29 cellular contexts compared by ENCODE assay signal in genomic region chr3:176359211-176359610, GRCh38.
DNase-seq lines count a peak whose midpoint lies in the region; TF ChIP-seq lines count a peak whose summit lies in the region.
"Had no signal": no experiment of that assay in that cellular context is flagged by ENCODE, and none has a peak within 500 bp of the region (broad histone marks: within the 10 kb centered on the region; RNA-seq: fewer than 3 reads in every experiment).

No MANE protein-coding gene starts in this region.

- CTCF ChIA-PET in RWPE1 (lab: Yijun Ruan, JAX), result interaction anchor here (0.6 kb wide), 1 partner anchor 600 kb away, joined by 4 read pairs; no protein-coding TSS in a partner anchor
- CTCF ChIA-PET in MCF 10A (lab: Yijun Ruan, JAX), result no interaction called here

- H3K4me1 Mint-ChIP-seq in MCF 10A (ENCODE audit: insufficient read depth, unreplicated experiment), result no peaks in the 10 kb centered on the region
- H3K4me1 Mint-ChIP-seq: activated CD4-positive, alpha-beta T cell treated with anti-CD3 and anti-CD28 coated beads for 36 hours; CD4-positive, alpha-beta memory T cell; natural killer cell had no signal

- BruUV-seq in MCF 10A (replicated peaks; lab: Mats Ljungman, UMichigan), result no TSS peak

- no peaks in the 10 kb centered on the region for H3K9me3 Mint-ChIP-seq in MCF 10A (ENCODE audit: unreplicated experiment)

- H3K4me3 Mint-ChIP-seq in MCF 10A (ENCODE audit: unreplicated experiment), result no peak overlapping the region
- H3K4me3 Mint-ChIP-seq: activated CD4-positive, alpha-beta T cell treated with anti-CD3 and anti-CD28 coated beads for 36 hours; CD4-positive, alpha-beta memory T cell; natural killer cell had no signal

- no peaks in the 10 kb centered on the region for H3K79me2 ChIP-seq in hepatocyte
- H3K79me2 ChIP-seq: parathyroid adenoma had no signal

- H3K27me3 Mint-ChIP-seq in MCF 10A (ENCODE audit: insufficient read depth, unreplicated experiment), result no peaks in the 10 kb centered on the region
- H3K27me3 Mint-ChIP-seq: activated CD4-positive, alpha-beta T cell treated with anti-CD3 and anti-CD28 coated beads for 36 hours; CD4-positive, alpha-beta memory T cell had no signal

- H3K4me1 ChIP-seq in hepatocyte (ENCODE audit: insufficient read depth), result no peaks in the 10 kb centered on the region
- H3K4me1 ChIP-seq: body of pancreas, foreskin keratinocyte, parathyroid adenoma, right lobe of liver, tibial nerve had no signal

- no peaks in the 10 kb centered on the region for H4K20me1 ChIP-seq in hepatocyte (ENCODE audit: insufficient read depth, poor library complexity, severe bottlenecking)

- H3K27ac ChIP-seq in RWPE1, result no peak overlapping the region
- no peak overlapping the region for H3K27ac ChIP-seq in hepatocyte
- H3K27ac ChIP-seq: 22Rv1, body of pancreas, foreskin keratinocyte, parathyroid adenoma, right lobe of liver, tibial nerve had no signal

- H2AFZ ChIP-seq in hepatocyte, result no peak overlapping the region
- H2AFZ ChIP-seq: parathyroid adenoma had no signal

- DNase-seq in DMS53 (lab: John Stamatoyannopoulos, UW), result peak; percentile 10
- no peak for DNase-seq in DMS53 treated with DMSO at 0.1 percent for 48 hours (lab: John Stamatoyannopoulos, UW; ENCODE audit: unreplicated experiment)
- DNase-seq in RWPE1 (ENCODE audit: low spot score), result peak; percentile 5
- DNase-seq in hepatocyte (ENCODE audit: low spot score), result no peak
- DNase-seq in NCI-H1694 treated with DMSO at 0.1 percent for 48 hours (lab: John Stamatoyannopoulos, UW), result no peak
- DNase-seq in activated T-cell treated with anti-CD3 and anti-CD28 coated beads, Interleukin-2, amount 50 U/mL, for 1 hour, result no peak
- DNase-seq in MCF 10A (ENCODE audit: unreplicated experiment), result no peak
- no peak for DNase-seq in stimulated activated CD4-positive, alpha-beta T cell treated with anti-CD3 and anti-CD28 coated beads, Interleukin-4, amount 100 ng/mL, for 1 hour
- DNase-seq: activated CD4-positive, alpha-beta T cell treated with anti-CD3 and anti-CD28 coated beads for 36 hours; activated gamma-delta T cell treated with Interleukin-2 at 50 U/mL for 16 hours; body of pancreas; CD4-positive, alpha-beta memory T cell; DMS 273 treated with DMSO at 0.1 percent for 48 hours; effector CD8-positive, alpha-beta T cell; foreskin keratinocyte; Kasumi-1; left ventricle myocardium superior; midbrain; natural killer cell; NCI-H1092 treated with DMSO at 0.1 percent for 48 hours; NCI-H2029; NCI-H345; NCI-H82; right lobe of liver; SIG-M5; stimulated activated naive CD8-positive, alpha-beta T cell treated with anti-CD3 and anti-CD28 coated beads, Interleukin-15, Interleukin-2, amounts not matched to agents 100 U/mL and 50 U/mL, for 24 hours had no signal

- H3K9me2 ChIP-seq in hepatocyte (replicated peaks; ENCODE audit: insufficient read depth), result no peaks in the 10 kb centered on the region

- no peaks in the 10 kb centered on the region for H3K27me3 ChIP-seq in hepatocyte
- H3K27me3 ChIP-seq: body of pancreas, foreskin keratinocyte, right lobe of liver, tibial nerve had no signal

- no peak overlapping the region for H3K27ac Mint-ChIP-seq in MCF 10A (ENCODE audit: low read depth, unreplicated experiment)
- H3K27ac Mint-ChIP-seq: activated CD4-positive, alpha-beta T cell treated with anti-CD3 and anti-CD28 coated beads for 36 hours; CD4-positive, alpha-beta memory T cell; natural killer cell had no signal

- POLR2A ChIA-PET in RWPE1 (lab: Yijun Ruan, JAX; ENCODE audit: low non-redundant PET) (no interaction called here), MCF 10A (lab: Yijun Ruan, JAX) (no interaction called here)

- no peaks in the 10 kb centered on the region for H3K36me3 ChIP-seq in hepatocyte (replicated peaks; ENCODE audit: insufficient read depth, low read depth)
- H3K36me3 ChIP-seq: right lobe of liver, tibial nerve had no signal

- intact Hi-C loops in MCF 10A (cut with micrococcal nuclease), result no loop called here

- WGBS in hepatocyte (ENCODE audit: low lambda C conversion rate, missing lambda C conversion rate), result 58% methylated on average over 3 of the region's 3 CpGs

- TF ChIP-seq CTCF in RWPE1 (conservative IDR thresholded peaks at IDR 0.05; ENCODE audit: low read depth), result no peak
- TF ChIP-seq CTCF in hepatocyte (IDR thresholded peaks at IDR 0.05; ENCODE audit: poor library complexity), result peak; percentile 11
- TF ChIP-seq CTCF in MCF 10A (IDR thresholded peaks at IDR 0.05; ENCODE audit: unreplicated experiment), result no peak

- no peaks in the 10 kb centered on the region for H3K36me3 Mint-ChIP-seq in MCF 10A (ENCODE audit: insufficient read depth, unreplicated experiment)
- H3K36me3 Mint-ChIP-seq: CD4-positive, alpha-beta memory T cell; natural killer cell had no signal

- H3K9me3 ChIP-seq in hepatocyte (ENCODE audit: low read depth), result no peaks in the 10 kb centered on the region
- H3K9me3 ChIP-seq: body of pancreas, right lobe of liver, tibial nerve had no signal

- no peak overlapping the region for H3K4me2 ChIP-seq in hepatocyte

- no peak overlapping the region for H3K4me3 ChIP-seq in hepatocyte
- H3K4me3 ChIP-seq: body of pancreas, right lobe of liver, tibial nerve had no signal

Comparison
In these comparisons a context has a peak if more than half of its experiments do, and no peak if none do; other contexts are left out.
1. DNase-seq: peak in DMS53 (single experiment) and RWPE1 (single experiment); none in DMS53 treated with DMSO at 0.1 percent for 48 hours (single experiment), hepatocyte (single experiment), NCI-H1694 treated with DMSO at 0.1 percent for 48 hours (single experiment), activated T-cell treated with anti-CD3 and anti-CD28 coated beads, Interleukin-2, amount 50 U/mL, for 1 hour (single experiment), MCF 10A (single experiment) and stimulated activated CD4-positive, alpha-beta T cell treated with anti-CD3 and anti-CD28 coated beads, Interleukin-4, amount 100 ng/mL, for 1 hour (single experiment).